Comparison of ENCODE assay signal across 15 cellular contexts in genomic region chr5:756171-756570, GRCh38. TPM values are rescaled to one million over a fixed set of nuclear protein-coding genes. Genes with fewer than 3 reads are reported as not detected.
DNase-seq lines count a peak whose midpoint lies in the region; ATAC-seq, FAIRE-seq and TF ChIP-seq lines count a peak whose summit lies in the region.
"Had no signal": no experiment of that assay in that cellular context is flagged by ENCODE, and none has a peak within 500 bp of the region (broad histone marks: within the 10 kb centered on the region; RNA-seq: fewer than 3 reads in every experiment).

No MANE protein-coding gene starts in this region.

- H2BK120ac ChIP-seq in neuronal stem cell (ENCODE audit: low read depth, low read length) (peak overlapping the region; percentile 95), trophoblast cell (ENCODE audit: insufficient read depth, low read length, poor library complexity) (no peak overlapping the region)

- H4K12ac ChIP-seq in trophoblast cell (ENCODE audit: low read depth, low read length), result no peak overlapping the region

- H2BK5ac ChIP-seq in neuronal stem cell (ENCODE audit: low read length), result peak overlapping the region; percentile 99
- H2BK5ac ChIP-seq in trophoblast cell (ENCODE audit: low read depth, low read length, poor library complexity), result no peak overlapping the region

- H4K91ac ChIP-seq in neuronal stem cell (ENCODE audit: low read depth, low read length, poor library complexity), result peak overlapping the region; percentile 68
- no peak overlapping the region for H4K91ac ChIP-seq in trophoblast cell (ENCODE audit: low read depth, low read length)

- no peaks in the 10 kb centered on the region for H3K36me3 ChIP-seq in neuronal stem cell (replicated peaks in 1 of 2; ENCODE audit: control insufficient read depth in 2 of 2, insufficient read depth in 2 of 2, low read length in 2 of 2)
- no peaks in the 10 kb centered on the region for H3K36me3 ChIP-seq in trophoblast cell (ENCODE audit: control insufficient read depth in 1 of 2, insufficient read depth in 2 of 2, low read length in 2 of 2)
- H3K36me3 ChIP-seq: ovary had no signal

- WGBS in neuronal stem cell (ENCODE audit: extremely low coverage in 2 of 2, insufficient read length in 2 of 2, insufficient replicate concordance in 1 of 2), 2 donors, result no CpG with 5 or more reads among the region's 10 CpGs
- no CpG with 5 or more reads among the region's 10 CpGs for WGBS in trophoblast cell (ENCODE audit: extremely low coverage, insufficient coverage, insufficient read length)

- H3K27me3 ChIP-seq in neuronal stem cell (ENCODE audit: control insufficient read depth in 3 of 3, insufficient read depth in 3 of 3, low read depth in 1 of 3, low read length in 3 of 3), result no peaks in the 10 kb centered on the region
- no peaks in the 10 kb centered on the region for H3K27me3 ChIP-seq in trophoblast cell (ENCODE audit: insufficient read depth, low read length)
- H3K27me3 ChIP-seq: ovary had no signal

- no peak for ATAC-seq in left cardiac atrium
- ATAC-seq in HG03108 (IDR thresholded peaks at IDR 0.05; ENCODE audit: unreplicated experiment), result no peak
- no peak for ATAC-seq in HG02763 (IDR thresholded peaks at IDR 0.05; ENCODE audit: unreplicated experiment)
- ATAC-seq: activated T-helper 17 cell treated with anti-CD3 and anti-CD28 coated beads, Interleukin-2, amount 50 U/mL, for 72 hours had no signal

- H2AFZ ChIP-seq in neuronal stem cell (ENCODE audit: low read length) (no peak overlapping the region), trophoblast cell (ENCODE audit: insufficient read depth, low read length, poor library complexity) (no peak overlapping the region)

- H3K4me1 ChIP-seq in neuronal stem cell (ENCODE audit: control insufficient read depth in 2 of 2, insufficient read depth in 1 of 2, low read depth in 1 of 2, low read length in 2 of 2) (peaks cover 27 to 35% of the 10 kb centered on the region in 2 donors), trophoblast cell (ENCODE audit: control insufficient read depth in 1 of 2, insufficient read depth in 2 of 2, low read length in 2 of 2) (peaks cover 5 to 6% of the 10 kb centered on the region in 2 experiments)

- no peaks in the 10 kb centered on the region for H3K79me2 ChIP-seq in trophoblast cell (ENCODE audit: control insufficient read depth, insufficient read depth, low read length, poor library complexity)

- no peak overlapping the region for H3K27ac ChIP-seq in neuronal stem cell (replicated peaks; ENCODE audit: low read length)
- H3K27ac ChIP-seq in trophoblast cell (ENCODE audit: low read depth, low read length), result no peak overlapping the region
- H3K27ac ChIP-seq: ovary had no signal

- H3K4me3 ChIP-seq in neuronal stem cell (ENCODE audit: low read length in 2 of 2) (no peak overlapping the region), trophoblast cell (ENCODE audit: low read depth, low read length) (no peak overlapping the region)
- H3K4me3 ChIP-seq: ovary had no signal

- DNase-seq in Ammon's horn (ENCODE audit: low spot score) (peak; percentile 1), HT-29 (ENCODE audit: low spot score) (peak; percentile 26), left cardiac atrium (peak; percentile 62), neuronal stem cell (ENCODE audit: low spot score) (no peak), H54 (ENCODE audit: insufficient read length, low spot score) (no peak), trophoblast cell (no peak)
- DNase-seq: activated CD4-positive, alpha-beta T cell treated with anti-CD3 and anti-CD28 coated beads for 4 hours; AML-193; NCI-H1436 treated with DMSO at 0.1 percent for 48 hours; SHP77 treated with DMSO at 0.1 percent for 48 hours had no signal

- H2AK5ac ChIP-seq in neuronal stem cell (ENCODE audit: low read depth, low read length) (peak overlapping the region; percentile 97), trophoblast cell (ENCODE audit: low read length) (no peak overlapping the region)

- peak overlapping the region; percentile 84 for H4K8ac ChIP-seq in neuronal stem cell (ENCODE audit: low read depth, low read length)
- H4K8ac ChIP-seq in trophoblast cell (ENCODE audit: low read depth, low read length), result no peak overlapping the region

- H3K18ac ChIP-seq in neuronal stem cell (ENCODE audit: low read length), result peak overlapping the region; percentile 100
- H3K18ac ChIP-seq in trophoblast cell (ENCODE audit: low read length), result no peak overlapping the region

- H3K4me2 ChIP-seq in neuronal stem cell (ENCODE audit: insufficient read depth, low read length, poor library complexity, severe bottlenecking) (no peak overlapping the region), trophoblast cell (ENCODE audit: low read length) (no peak overlapping the region)

- H3K79me1 ChIP-seq in neuronal stem cell (ENCODE audit: low read depth, low read length) (peaks cover 3% of the 10 kb centered on the region), trophoblast cell (ENCODE audit: low read length) (no peaks in the 10 kb centered on the region)

- no peak for TF ChIP-seq POLR2A in H54 (IDR thresholded peaks at IDR 0.05; ENCODE audit: low read depth, low read length)

- H3K4ac ChIP-seq in neuronal stem cell (ENCODE audit: low read length) (peak overlapping the region; percentile 100), trophoblast cell (ENCODE audit: low read depth, low read length) (no peak overlapping the region)

- H2BK12ac ChIP-seq in neuronal stem cell (ENCODE audit: low read length) (peak overlapping the region; percentile 100), trophoblast cell (ENCODE audit: low read length) (no peak overlapping the region)

- H3K9ac ChIP-seq in neuronal stem cell (ENCODE audit: low read depth, low read length, poor library complexity) (peak overlapping the region; percentile 53), trophoblast cell (ENCODE audit: low read length) (no peak overlapping the region)

- FAIRE-seq in H54 (lab: Jason Lieb, UNC), result no peak
- FAIRE-seq: GM18507 had no signal

- H3K14ac ChIP-seq in neuronal stem cell (ENCODE audit: low read length) (peak overlapping the region; percentile 97), trophoblast cell (ENCODE audit: low read length) (no peak overlapping the region)

- H3K23ac ChIP-seq in neuronal stem cell (ENCODE audit: low read depth, low read length, poor library complexity) (peak overlapping the region; percentile 77), trophoblast cell (ENCODE audit: low read length) (no peak overlapping the region)

- peak overlapping the region; percentile 97 for H2BK15ac ChIP-seq in neuronal stem cell (ENCODE audit: low read length)

- peaks cover 0 to 2% of the 10 kb centered on the region in 2 donors for H3K9me3 ChIP-seq in neuronal stem cell (replicated peaks in 1 of 2; ENCODE audit: control insufficient read depth in 2 of 2, insufficient read depth in 1 of 2, low read depth in 1 of 2, low read length in 2 of 2)
- peaks cover 7% of the 10 kb centered on the region for H3K9me3 ChIP-seq in trophoblast cell (ENCODE audit: insufficient read depth, low read depth, low read length)
- H3K9me3 ChIP-seq: ovary had no signal

- intact Hi-C loops in left cardiac atrium (cut with DNase I), result loop anchor here in 1 of 2 donors (2.0 kb wide), 1 partner anchor 63 kb away; the partner anchor contains the start of gene TPPP

RNA-seq across cellular contexts. Expression of gene ZDHHC11B, which starts 28.4 kb away (rescaled TPM):
- 3.7 and 5.2 TPM in 2 replicates for total RNA-seq in HT-29 (2014; rRNA removed; shearing (Covaris generic))
- 10 to 100 TPM; 15.4 to 32.5 TPM for total RNA-seq in left cardiac atrium
- polyA plus RNA-seq in neuronal stem cell (2013, experiment 1 of 2), result 2.4 TPM
- 2.2 TPM for polyA plus RNA-seq in neuronal stem cell (2013, experiment 2 of 2)
- 0.11 and 0.12 TPM in 2 replicates for polyA plus RNA-seq in trophoblast cell (2013)

Comparison
In these comparisons a context has a peak if more than half of its experiments do, and no peak if none do; other contexts are left out.
1. DNase-seq: peak in Ammon's horn (single experiment), HT-29 (single experiment) and left cardiac atrium (single experiment); none in neuronal stem cell (single experiment), H54 (single experiment) and trophoblast cell (0 of 2).